18 cellular contexts compared by ENCODE assay signal in genomic region chr10:19892677-19893076, GRCh38.
"Had no signal": no experiment of that assay in that cellular context is flagged by ENCODE, and none has a peak within 500 bp of the region (broad histone marks: within the 10 kb centered on the region; RNA-seq: fewer than 3 reads in every experiment).

No MANE protein-coding gene starts in this region.

- H3K27me3 ChIP-seq: left lung, pancreas, right atrium auricular region, stomach, tibial nerve, upper lobe of right lung had no signal

- DNase-seq: kidney; left colon; left lung; lower lobe of right lung; mesendoderm; naive thymus-derived CD8-positive, alpha-beta T cell; pancreas; stimulated activated CD4-positive, alpha-beta T cell treated with anti-CD3 and anti-CD28 coated beads, Interleukin-12 subunit alpha, Interleukin-12 subunit beta, amount 100 ng/mL, for 4 hours; stimulated activated CD4-positive, alpha-beta T cell treated with anti-CD3 and anti-CD28 coated beads, Interleukin-15, amount 100 ng/mL, for 24 hours; stimulated activated CD4-positive, alpha-beta T cell treated with anti-CD3 and anti-CD28 coated beads, Interleukin-2, amount 100 ng/mL, for 24 hours; stimulated activated CD4-positive, alpha-beta T cell treated with anti-CD3 and anti-CD28 coated beads, Interleukin-4, amount 100 ng/mL, for 1 hour; stimulated activated naive B cell treated with anti-CD40 and anti-IgM and Interleukin-4, amounts not matched to agents 10 μg/mL and 1 μg/mL and 100 μg/mL, for 72 hours; stimulated activated naive CD8-positive, alpha-beta T cell treated with anti-CD3 and anti-CD28 coated beads, Interleukin-15, Interleukin-2, amounts not matched to agents 100 U/mL and 50 U/mL, for 24 hours; stomach; upper lobe of right lung had no signal

- H3K9me3 ChIP-seq: lower lobe of right lung, pancreas, right atrium auricular region, stomach, tibial nerve, upper lobe of right lung had no signal

- H3K4me3 ChIP-seq: left lung, lower lobe of right lung, pancreas, right atrium auricular region, skin epidermis, stomach, tibial nerve, upper lobe of right lung had no signal

- H3K27ac ChIP-seq: left lung, lower lobe of right lung, pancreas, right atrium auricular region, skin epidermis, stomach, tibial nerve, upper lobe of right lung had no signal

- H3K36me3 ChIP-seq: left lung, lower lobe of right lung, pancreas, right atrium auricular region, stomach, tibial nerve, upper lobe of right lung had no signal

- H3K4me1 ChIP-seq: pancreas, stomach had no signal
